In genomic region chr18:48547456-48548403, GRCh38 we compare ENCODE assay signal across 8 cellular contexts. TPM values are rescaled to one million over a fixed set of nuclear protein-coding genes. Genes with fewer than 3 reads are reported as not detected.
DNase-seq lines count a peak whose midpoint lies in the region; ATAC-seq and TF ChIP-seq lines count a peak whose summit lies in the region.

No MANE protein-coding gene starts in this region.

- no peak for ATAC-seq in HG02981 (IDR thresholded peaks at IDR 0.05; ENCODE audit: unreplicated experiment)
- ATAC-seq in GM18520 (IDR thresholded peaks at IDR 0.05; ENCODE audit: unreplicated experiment) = no peak

- H3K79me2 ChIP-seq in osteoblast (ENCODE audit: insufficient read depth, low read length) = peaks cover 97% of the 10 kb centered on the region

- H3K4me3 ChIP-seq in SJSA1 (no peak overlapping the region), osteoblast (ENCODE audit: insufficient read depth, low read length) (no peak overlapping the region)

- H4K20me1 ChIP-seq in osteoblast (ENCODE audit: insufficient read depth, low read length) = peaks cover 95% of the 10 kb centered on the region

- H3K27ac ChIP-seq in SJSA1 (peak overlapping the region; percentile 89), osteoblast (ENCODE audit: low read depth, low read length) (peak overlapping the region; percentile 58)

- peak overlapping the region; percentile 12 for H3K4me2 ChIP-seq in osteoblast (ENCODE audit: insufficient read depth, low read length)

- DNase-seq in Daoy (ENCODE audit: low read depth) (peak; percentile 86), SJSA1 (ENCODE audit: low read depth in 1 of 2, low spot score in 2 of 2) (peak; percentile 89 to 93), fibroblast of the conjunctiva (ENCODE audit: low read depth) (peak; percentile 80), osteoblast (ENCODE audit: insufficient read length, low spot score, missing footprints) (peak; percentile 97), NCI-H2081 treated with DMSO at 0.1 percent for 48 hours (lab: John Stamatoyannopoulos, UW) (no peak), GOT3 (lab: John Stamatoyannopoulos, UW) (no peak)

- no peak for TF ChIP-seq CTCF in osteoblast (IDR thresholded peaks at IDR 0.05; ENCODE audit: extremely low read depth, low read depth, low read length)

- H3K9me3 ChIP-seq in SJSA1 (replicated peaks) (no peaks in the 10 kb centered on the region), osteoblast (ENCODE audit: low read depth, low read length) (no peaks in the 10 kb centered on the region)

- H2AFZ ChIP-seq in osteoblast (ENCODE audit: low read length) = no peak overlapping the region

- H3K4me1 ChIP-seq in SJSA1 (replicated peaks) (peaks cover 67% of the 10 kb centered on the region), osteoblast (ENCODE audit: insufficient read depth, low read length) (peaks cover 39% of the 10 kb centered on the region)

- H3K27me3 ChIP-seq in SJSA1 (replicated peaks) (no peaks in the 10 kb centered on the region), osteoblast (ENCODE audit: insufficient read depth, low read length) (no peaks in the 10 kb centered on the region)

- peaks cover 71% of the 10 kb centered on the region for H3K36me3 ChIP-seq in SJSA1
- H3K36me3 ChIP-seq in osteoblast (ENCODE audit: insufficient read depth, low read length) = peaks cover 10% of the 10 kb centered on the region

RNA-seq across cellular contexts. Expression of gene CTIF, which starts 8.9 kb away (rescaled TPM):
- total RNA-seq in Daoy (2014; rRNA removed; shearing (Covaris generic)) = 3.6 and 8.2 TPM in 2 replicates
- total RNA-seq in SJSA1 (2014; rRNA removed; shearing (Covaris generic)) = 48.2 and 91.5 TPM in 2 replicates
- 58.6 and 65.9 TPM in 2 replicates for total RNA-seq in osteoblast

Comparison
In these comparisons a context has a peak if more than half of its experiments do, and no peak if none do; other contexts are left out.
1. DNase-seq: peak in Daoy (single experiment), SJSA1 (2 of 2), fibroblast of the conjunctiva (single experiment) and osteoblast (single experiment); none in NCI-H2081 treated with DMSO at 0.1 percent for 48 hours (single experiment) and GOT3 (single experiment).